1 cellular context compared by ENCODE assay signal in the genomic region with DNA sequence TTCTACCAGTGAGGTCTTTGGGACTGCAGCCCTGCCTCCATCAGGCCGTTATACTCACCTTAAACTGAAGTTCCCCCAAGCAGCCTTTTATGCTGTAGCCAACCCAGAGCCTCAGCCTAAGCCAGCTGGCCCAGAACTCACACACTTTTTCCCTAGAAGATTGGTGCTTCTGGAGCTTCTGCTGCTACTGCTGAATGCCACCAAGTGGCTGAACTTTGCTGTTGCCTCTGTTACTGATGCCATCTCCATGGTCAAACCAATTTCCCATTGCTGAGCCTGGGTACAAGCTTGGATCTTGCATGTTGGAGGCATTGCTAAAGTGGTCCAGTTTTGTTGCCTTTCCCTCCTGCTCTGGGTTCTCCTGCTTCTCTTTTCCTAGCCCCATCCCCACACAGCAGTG.
TF ChIP-seq lines count a peak whose summit lies in the region.

No MANE protein-coding gene starts in this region.

TF ChIP-seq in endothelial cell of umbilical vein, 7 proteins besides CTCF, POLR2A, EP300 and RAD21 (continued from another document):
- TF ChIP-seq, protein P1, sequence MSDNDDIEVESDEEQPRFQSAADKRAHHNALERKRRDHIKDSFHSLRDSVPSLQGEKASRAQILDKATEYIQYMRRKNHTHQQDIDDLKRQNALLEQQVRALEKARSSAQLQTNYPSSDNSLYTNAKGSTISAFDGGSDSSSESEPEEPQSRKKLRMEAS (IDR thresholded peaks at IDR 0.05; ENCODE audit: insufficient read depth, insufficient read length), result no peak
- TF ChIP-seq EZH2 (IDR thresholded peaks at IDR 0.05; ENCODE audit: borderline replicate concordance, low read depth, low read length, severe bottlenecking) (no peak), FOS (IDR thresholded peaks at IDR 0.05; ENCODE audit: borderline replicate concordance, insufficient read depth, low read length) (no peak)
